23 cellular contexts compared by ENCODE assay signal in the genomic region with DNA sequence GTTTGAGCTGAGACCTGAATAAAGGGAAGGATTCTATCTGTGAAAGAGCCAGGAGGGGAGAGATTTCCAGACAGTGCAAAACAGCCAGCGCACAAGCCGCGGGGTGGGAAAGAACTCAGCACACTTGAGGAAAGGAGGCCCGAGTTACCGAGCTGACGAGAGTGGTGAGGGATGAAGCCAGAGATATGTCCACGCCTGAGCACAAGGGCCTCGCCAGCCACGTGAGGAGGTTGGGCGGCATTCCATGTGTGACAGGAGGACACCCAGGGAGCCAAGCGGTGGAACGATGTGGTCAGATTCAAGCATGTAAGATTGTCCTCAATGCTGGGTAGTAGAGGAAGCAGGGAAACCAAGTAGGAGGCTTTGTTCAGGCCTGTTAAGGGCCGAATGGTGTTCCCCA. TPM values are rescaled to one million over a fixed set of nuclear protein-coding genes. Genes with fewer than 3 reads are reported as not detected.
A peak's percentile ranks its signal among the peaks of the same experiment; 100 is the strongest.
DNase-seq lines count a peak whose midpoint lies in the region; ATAC-seq and TF ChIP-seq lines count a peak whose summit lies in the region.
"Had no signal": no experiment of that assay in that cellular context is flagged by ENCODE, and none has a peak within 500 bp of the region (broad histone marks: within the 10 kb centered on the region; RNA-seq: fewer than 3 reads in every experiment).

No MANE protein-coding gene starts in this region.

- H3K4me3 ChIP-seq in IMR-90 (ENCODE audit: insufficient read depth, low read depth, low read length) = no peak overlapping the region
- H3K4me3 ChIP-seq in right cardiac atrium (ENCODE audit: low read length) = no peak overlapping the region
- no peak overlapping the region for H3K4me3 ChIP-seq in mesenchymal stem cell (ENCODE audit: insufficient read depth in 1 of 2, low read depth in 1 of 2, low read length in 2 of 2)
- H3K4me3 ChIP-seq: A549; BLaER1 treated with 17β-estradiol and CSF1 and Interleukin-3, amounts not matched to agents 10 nM and 100 nM; GM12878 had no signal

- peak overlapping the region; percentile 46 for H2AK9ac ChIP-seq in IMR-90 (replicated peaks; ENCODE audit: low read depth, low read length, poor library complexity)

- H3K4ac ChIP-seq in IMR-90 (ENCODE audit: low read depth, low read length) (no peak overlapping the region), mesenchymal stem cell (ENCODE audit: low read depth in 1 of 2, low read length in 2 of 2) (no peak overlapping the region)

- H2BK120ac ChIP-seq in IMR-90 (ENCODE audit: low read depth, low read length) (no peak overlapping the region), mesenchymal stem cell (ENCODE audit: low read depth, low read length) (no peak overlapping the region)

- H3K9me3 ChIP-seq in IMR-90 (ENCODE audit: control insufficient read depth, insufficient read depth, low read length) = no peaks in the 10 kb centered on the region
- H3K9me3 ChIP-seq in right cardiac atrium (ENCODE audit: control insufficient read depth, low read length) = no peaks in the 10 kb centered on the region
- H3K9me3 ChIP-seq in mesenchymal stem cell (ENCODE audit: control insufficient read depth, low read length) = no peaks in the 10 kb centered on the region
- H3K9me3 ChIP-seq: A549; BE2C; BLaER1 treated with 17β-estradiol and CSF1 and Interleukin-3, amounts not matched to agents 10 nM and 100 nM had no signal

- no peaks in the 10 kb centered on the region for H3K36me3 ChIP-seq in IMR-90 (ENCODE audit: control insufficient read depth, insufficient read depth, low read length)
- H3K36me3 ChIP-seq in mesenchymal stem cell (ENCODE audit: control insufficient read depth in 1 of 2, insufficient read depth in 2 of 2, low read depth in 1 of 2, low read length in 2 of 2) = no peaks in the 10 kb centered on the region
- H3K36me3 ChIP-seq: BE2C; BLaER1 treated with 17β-estradiol and CSF1 and Interleukin-3, amounts not matched to agents 10 nM and 100 nM had no signal

- H3K79me1 ChIP-seq in IMR-90 (ENCODE audit: low read depth in 1 of 2, low read length in 2 of 2) (no peaks in the 10 kb centered on the region), mesenchymal stem cell (replicated peaks; ENCODE audit: low read length, poor library complexity, severe bottlenecking) (no peaks in the 10 kb centered on the region)

- no TSS peak for BruUV-seq in IMR-90 (replicated peaks; lab: Mats Ljungman, UMichigan)

- H3K4me1 ChIP-seq in IMR-90 (ENCODE audit: control insufficient read depth, insufficient read depth, low read length) (no peaks in the 10 kb centered on the region), right cardiac atrium (ENCODE audit: control insufficient read depth, insufficient read depth, low read length) (peaks cover 2% of the 10 kb centered on the region), mesenchymal stem cell (ENCODE audit: control insufficient read depth, insufficient read depth, low read depth, low read length) (no peaks in the 10 kb centered on the region)
- H3K4me1 ChIP-seq: A549, BE2C had no signal

- 95% methylated on average over 6 of the region's 13 CpGs; no CpG with 5 or more reads in 1 of the 2 experiments for WGBS in IMR-90 (ENCODE audit: extremely low coverage in 2 of 2, insufficient read length in 1 of 2), 2 experiments
- WGBS in right cardiac atrium = 66% methylated on average over 13 of the region's 13 CpGs
- 91% methylated on average over 12 of the region's 13 CpGs for WGBS in mesenchymal stem cell

- no peak overlapping the region for H2BK20ac ChIP-seq in IMR-90 (ENCODE audit: low read depth, low read length)

- in situ Hi-C loops in IMR-90 (cut with MboI; ENCODE audit: low sequenced_read_pairs) = no loop called here

- TF ChIP-seq CTCF in IMR-90 (conservative IDR thresholded peaks at IDR 0.05; ENCODE audit: low read depth, low read length) = no peak

- H2BK15ac ChIP-seq in IMR-90 (ENCODE audit: low read depth, low read length) (no peak overlapping the region), mesenchymal stem cell (ENCODE audit: low read depth, poor library complexity, severe bottlenecking) (no peak overlapping the region)

- peaks cover 8% of the 10 kb centered on the region; the same call in 1 of the 2 replicates for H3K27me3 ChIP-seq in IMR-90 (ENCODE audit: control insufficient read depth, insufficient read depth, low read length)
- no peaks in the 10 kb centered on the region for H3K27me3 ChIP-seq in right cardiac atrium (ENCODE audit: control insufficient read depth, insufficient read depth)
- H3K27me3 ChIP-seq in mesenchymal stem cell (ENCODE audit: control insufficient read depth in 1 of 2, insufficient read depth in 1 of 2, low read length in 2 of 2) = peaks cover 7 to 33% of the 10 kb centered on the region in 2 experiments
- H3K27me3 ChIP-seq: BLaER1 treated with 17β-estradiol and CSF1 and Interleukin-3, amounts not matched to agents 10 nM and 100 nM had no signal

- no peaks in the 10 kb centered on the region for H3K9me1 ChIP-seq in IMR-90 (ENCODE audit: insufficient read depth, low read length)

- intact Hi-C loops in Right ventricle myocardium superior (cut with DNase I) (no loop called here), cardiac septum (cut with DNase I) (no loop called here), IMR-90 (cut with micrococcal nuclease) (no loop called here), right cardiac atrium (cut with DNase I) (loop anchor here in 1 of 4 donors (5.0 kb wide), 1 partner anchor 509 kb away; no protein-coding TSS in a partner anchor)

- H3K27ac ChIP-seq in IMR-90 (ENCODE audit: insufficient read depth, low read length) = no peak overlapping the region
- H3K27ac ChIP-seq in right cardiac atrium (ENCODE audit: low read length) = no peak overlapping the region
- H3K27ac ChIP-seq in mesenchymal stem cell (ENCODE audit: low read length, poor library complexity, severe bottlenecking) = no peak overlapping the region
- H3K27ac ChIP-seq: A549; BLaER1 treated with 17β-estradiol and CSF1 and Interleukin-3, amounts not matched to agents 10 nM and 100 nM had no signal

- no peaks in the 10 kb centered on the region for H4K20me1 ChIP-seq in IMR-90 (ENCODE audit: insufficient read depth, low read length)
- H4K20me1 ChIP-seq: BLaER1 treated with 17β-estradiol and CSF1 and Interleukin-3, amounts not matched to agents 10 nM and 100 nM had no signal

- no peak overlapping the region for H4K5ac ChIP-seq in IMR-90 (ENCODE audit: low read depth, low read length)

- H3K9ac ChIP-seq in IMR-90 (ENCODE audit: low read depth, low read length) (no peak overlapping the region), mesenchymal stem cell (ENCODE audit: low read length) (no peak overlapping the region)
- H3K9ac ChIP-seq: BLaER1 treated with 17β-estradiol and CSF1 and Interleukin-3, amounts not matched to agents 10 nM and 100 nM had no signal

- dilution Hi-C loops in IMR-90 (cut with HindIII; ENCODE audit: low sequenced_read_pairs, unreplicated experiment) = no loop called here

- no peak overlapping the region for H2AFZ ChIP-seq in IMR-90 (replicated peaks; ENCODE audit: low read length, poor library complexity)
- no peak overlapping the region for H2AFZ ChIP-seq in mesenchymal stem cell (ENCODE audit: low read depth, low read length)

- DNase-seq in Right ventricle myocardium superior (peak; percentile 64), cardiac septum (ENCODE audit: low spot score) (no peak), IMR-90 (no peak), right cardiac atrium (peak; percentile 32 to 64 (median 53)), mesenchymal stem cell (no peak), kidney tubule cell (ENCODE audit: low spot score) (no peak)
- DNase-seq: 8988T; ACHN; AML-193; BE2C; CD4-positive, alpha-beta T cell; CD8-positive, alpha-beta memory T cell; DMS 273 treated with DMSO at 0.1 percent for 48 hours; DMS79; EL; GDM1; GOT3; H7; HCEC 1CT had no signal

- H2BK5ac ChIP-seq in IMR-90 (ENCODE audit: low read depth, low read length, poor library complexity, severe bottlenecking) = no peak overlapping the region
- H2BK5ac ChIP-seq in mesenchymal stem cell (ENCODE audit: low read depth, low read length, poor library complexity, severe bottlenecking) = no peak overlapping the region

- no peak for TF ChIP-seq RAD21 in IMR-90 (IDR thresholded peaks at IDR 0.05; ENCODE audit: low read length)

- H2AK5ac ChIP-seq in IMR-90 (ENCODE audit: low read depth, low read length) (no peak overlapping the region), mesenchymal stem cell (ENCODE audit: low read length, severe bottlenecking) (no peak overlapping the region)

- no peak overlapping the region for H4K91ac ChIP-seq in IMR-90 (ENCODE audit: insufficient read depth, low read depth, low read length)
- H4K91ac ChIP-seq in mesenchymal stem cell (ENCODE audit: low read length) = no peak overlapping the region

- no peak overlapping the region for H3K23ac ChIP-seq in IMR-90 (ENCODE audit: low read depth, low read length)
- H3K23ac ChIP-seq in mesenchymal stem cell (ENCODE audit: low read length in 2 of 2) = no peak overlapping the region

- H3K14ac ChIP-seq in IMR-90 (replicated peaks; ENCODE audit: low read depth, low read length) (no peak overlapping the region), mesenchymal stem cell (ENCODE audit: low read length in 2 of 2) (no peak overlapping the region)

- no peak overlapping the region for H2BK12ac ChIP-seq in mesenchymal stem cell (ENCODE audit: low read length in 2 of 2)

- POLR2A ChIA-PET in IMR-90 (lab: Charles Lee; ENCODE audit: unreplicated experiment) = no interaction called here

- TF ChIP-seq POLR2A in IMR-90 (IDR thresholded peaks at IDR 0.05; ENCODE audit: low read depth, low read length) = no peak

- CTCF ChIA-PET in IMR-90 (lab: Yijun Ruan, JAX) = no interaction called here

- ATAC-seq in Right ventricle myocardium superior (ENCODE audit: poor library complexity) = peak; percentile 79
- no peak for ATAC-seq in IMR-90 (ENCODE audit: low read depth)
- ATAC-seq in right cardiac atrium = peak in 1 of 2 donors; percentile 71
- ATAC-seq: A549, GM12878 had no signal

- H4K8ac ChIP-seq in IMR-90 (ENCODE audit: low read depth in 2 of 2, low read length in 2 of 2) (no peak overlapping the region), mesenchymal stem cell (ENCODE audit: low read length) (no peak overlapping the region)

- H3K18ac ChIP-seq in IMR-90 (ENCODE audit: low read depth, low read length) (no peak overlapping the region), mesenchymal stem cell (ENCODE audit: low read depth in 1 of 2, low read length in 2 of 2) (no peak overlapping the region)

- H3K4me2 ChIP-seq in IMR-90 (ENCODE audit: low read depth, low read length) (no peak overlapping the region), mesenchymal stem cell (ENCODE audit: low read length, poor library complexity, severe bottlenecking) (no peak overlapping the region)
- H3K4me2 ChIP-seq: A549; BLaER1 treated with 17β-estradiol and CSF1 and Interleukin-3, amounts not matched to agents 10 nM and 100 nM had no signal

- H3K56ac ChIP-seq in IMR-90 (ENCODE audit: extremely low read depth, insufficient read depth, low read length) = no peak overlapping the region

RNA-seq across cellular contexts. Expression of a gene that starts 17.0 kb away (rescaled TPM):
- total RNA-seq in Right ventricle myocardium superior (28.7 TPM), cardiac septum (30.1 TPM), IMR-90 (2012; rRNA removed) (342 and 410 TPM in 2 replicates), right cardiac atrium (10 to 100 TPM; 31.5 to 37.6 (median 35.6) TPM)
- polyA plus RNA-seq in IMR-90 (2012; rRNA removed) (105 and 131 TPM in 2 replicates), right cardiac atrium (14.7 TPM)
- polyA plus RNA-seq in IMR-90 (2012; cell fraction: cytosol; rRNA removed) = 50.0 and 69.0 TPM in 2 replicates
- 45.0 and 91.6 TPM in 2 replicates for polyA plus RNA-seq in IMR-90 (2012; cell fraction: nucleus; rRNA removed; ENCODE audit: low replicate concordance)
- 33.8 TPM for polyA plus RNA-seq in mesenchymal stem cell (2013, experiment 1 of 2)
- 37.6 TPM for polyA plus RNA-seq in mesenchymal stem cell (2013, experiment 2 of 2)

RNA-seq across cellular contexts. Expression of a gene that starts 17.4 kb away (rescaled TPM):
- total RNA-seq in Right ventricle myocardium superior (not detected), cardiac septum (0.05 TPM), IMR-90 (2012; rRNA removed) (0.18 and 0.28 TPM in 2 replicates), right cardiac atrium (not detected)
- polyA plus RNA-seq in IMR-90 (2012; rRNA removed) (0.16 and 0.19 TPM in 2 replicates), right cardiac atrium (not detected)
- polyA plus RNA-seq in IMR-90 (2012; cell fraction: cytosol; rRNA removed) = 0.04 and 0.12 TPM in 2 replicates
- 0.17 and 0.20 TPM in 2 replicates for polyA plus RNA-seq in IMR-90 (2012; cell fraction: nucleus; rRNA removed; ENCODE audit: low replicate concordance)
- not detected for polyA plus RNA-seq in mesenchymal stem cell (2013, experiment 1 of 2)
- polyA plus RNA-seq in mesenchymal stem cell (2013, experiment 2 of 2) = not detected
- total RNA-seq: CD4-positive, alpha-beta T cell; CD8-positive, alpha-beta memory T cell; GM12878 had no signal
- polyA plus RNA-seq: CD14-positive monocyte; CD8-positive, alpha-beta memory T cell; GM12878 had no signal

Comparison
In these comparisons a context has a peak if more than half of its experiments do, and no peak if none do; other contexts are left out.
1. DNase-seq: peak in Right ventricle myocardium superior (single experiment) and right cardiac atrium (3 of 3); none in cardiac septum (single experiment), IMR-90 (single experiment), mesenchymal stem cell (single experiment) and kidney tubule cell (single experiment).